14 cellular contexts compared by ENCODE assay signal in the genomic region with DNA sequence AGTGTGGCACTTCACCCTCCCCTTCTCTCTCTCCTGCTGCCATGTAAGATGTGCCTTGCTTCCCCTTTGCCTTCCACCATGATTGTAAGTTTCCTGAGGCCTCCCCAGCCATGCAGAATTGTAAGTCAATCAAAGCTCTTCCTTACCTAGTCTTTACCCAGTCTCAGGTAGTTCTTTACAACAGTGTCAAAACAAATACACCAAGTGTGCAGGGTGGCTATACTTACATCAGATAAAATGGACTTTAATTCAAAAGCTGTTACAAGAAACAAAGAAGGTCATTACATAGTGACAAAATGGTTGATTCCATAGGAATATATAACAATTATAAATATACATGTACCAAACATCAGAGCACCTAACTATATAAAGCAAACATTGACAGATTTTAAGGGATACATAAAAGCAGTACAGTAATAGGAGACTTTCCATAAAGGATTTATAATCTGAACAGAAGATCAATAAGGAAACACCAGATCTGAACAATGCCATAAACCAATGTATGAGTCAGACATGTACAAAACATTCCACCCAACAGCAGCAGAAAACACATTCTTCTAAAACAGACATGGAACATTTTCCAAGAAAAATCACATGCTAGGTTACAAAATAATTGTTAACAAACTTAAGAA. TPM values are rescaled to one million over a fixed set of nuclear protein-coding genes. Genes with fewer than 3 reads are reported as not detected.
DNase-seq lines count a peak whose midpoint lies in the region; ATAC-seq, FAIRE-seq and TF ChIP-seq lines count a peak whose summit lies in the region.
"Not testable (repeated sequence)": the region's sequence is repeated elsewhere in the genome, so short reads cannot be mapped to it uniquely, and the experiment has no call there.
"Had no signal": no experiment of that assay in that cellular context is flagged by ENCODE, and none has a peak within 500 bp of the region (broad histone marks: within the 10 kb centered on the region; RNA-seq: fewer than 3 reads in every experiment).

No MANE protein-coding gene starts in this region.

- peak; percentile 93 for ATAC-seq in mucosa of descending colon

- not testable (repeated sequence) for H3K4me1 ChIP-seq in mucosa of descending colon (ENCODE audit: low read depth)

- intact Hi-C loops in mucosa of descending colon (cut with DNase I, micrococcal nuclease): not testable (repeated sequence)

- not testable (repeated sequence) for H3K9me3 ChIP-seq in mucosa of descending colon

- not testable (repeated sequence) for TF ChIP-seq POLR2A in GM12891 (IDR thresholded peaks at IDR 0.05; ENCODE audit: low read depth, low read length); H54 (IDR thresholded peaks at IDR 0.05; ENCODE audit: low read depth, low read length)

- not testable (repeated sequence) for H3K27me3 ChIP-seq in bronchial epithelial cell (ENCODE audit: control insufficient read depth, insufficient read depth, low read length)

- DNase-seq in GM12891 (ENCODE audit: insufficient read length, low spot score); H54 (ENCODE audit: insufficient read length, low spot score); bronchial epithelial cell (ENCODE audit: low read depth); mucosa of descending colon; urothelium cell line (ENCODE audit: low spot score): not testable (repeated sequence)

- FAIRE-seq in GM12891 (lab: Jason Lieb, UNC) (peak; percentile 74), H54 (lab: Jason Lieb, UNC) (peak; percentile 30), bronchial epithelial cell (lab: Jason Lieb, UNC) (peak; percentile 32), endometrium (lab: Jason Lieb, UNC) (peak; percentile 8), urothelium cell line (lab: Jason Lieb, UNC) (peak; percentile 85)

- not testable (repeated sequence) for H3K36me3 ChIP-seq in bronchial epithelial cell (ENCODE audit: control insufficient read depth, insufficient read depth, low read length); mucosa of descending colon (ENCODE audit: low read depth)

- not testable (repeated sequence) for H3K4me3 ChIP-seq in bronchial epithelial cell (ENCODE audit: low read depth, low read length); mucosa of descending colon

- not testable (repeated sequence) for TF ChIP-seq CTCF in bronchial epithelial cell (IDR thresholded peaks at IDR 0.05; ENCODE audit: insufficient read depth, low read length, severe bottlenecking); mucosa of descending colon (IDR thresholded peaks at IDR 0.05)

RNA-seq across cellular contexts. Expression of gene OR1A1, which starts 17.4 kb away (rescaled TPM):
- not detected for polyA plus RNA-seq in GM12891 (2012; ENCODE audit: low read depth, missing spikeins)
- total RNA-seq in bronchial epithelial cell (not detected in 2 replicates), mucosa of descending colon (not detected)
- total RNA-seq: CD4-positive, alpha-beta T cell; CD8-positive, alpha-beta memory T cell; Daoy; G401; GM23338; H7 had no signal
- polyA plus RNA-seq: A549; CD14-positive monocyte; CD8-positive, alpha-beta memory T cell; GM23338 had no signal

RNA-seq across cellular contexts. Expression of gene OR1A2, which starts 27.5 kb away (rescaled TPM):
- polyA plus RNA-seq in GM12891 (2012; ENCODE audit: low read depth, missing spikeins): not detected
- total RNA-seq in bronchial epithelial cell (not detected in 2 replicates), mucosa of descending colon (not detected)
- total RNA-seq: CD4-positive, alpha-beta T cell; CD8-positive, alpha-beta memory T cell; Daoy; G401; GM23338; H7 had no signal
- polyA plus RNA-seq: A549; CD14-positive monocyte; CD8-positive, alpha-beta memory T cell; GM23338 had no signal
